Comparison of ENCODE assay signal across 20 cellular contexts in the genomic region with DNA sequence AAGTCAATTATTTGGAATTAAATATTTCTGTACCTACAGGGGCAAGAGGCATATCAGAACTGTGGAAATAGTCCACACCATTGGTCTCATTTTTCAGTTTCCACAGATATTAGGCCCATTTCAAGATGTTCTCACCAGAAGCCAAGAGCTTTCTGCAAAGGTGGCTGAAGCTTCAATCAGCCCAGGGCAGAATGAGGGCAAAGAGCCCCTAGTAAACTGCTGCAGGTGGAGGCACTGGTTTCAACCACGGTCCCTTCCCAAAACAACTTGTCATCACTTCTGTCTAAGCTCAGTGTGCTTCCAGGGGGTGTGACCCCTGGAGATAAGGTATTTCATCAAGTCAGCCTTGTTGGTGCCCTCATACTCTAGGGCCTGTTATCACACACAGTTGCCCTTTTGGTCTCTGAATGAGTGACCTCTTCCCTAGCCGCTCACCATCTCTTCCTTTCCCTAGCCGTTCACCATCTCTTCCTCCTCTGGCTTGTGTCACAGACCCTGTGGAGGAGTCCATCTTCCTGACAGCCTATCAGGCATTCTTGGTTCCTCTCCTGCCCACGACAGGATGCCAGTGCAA. TPM values are rescaled to one million over a fixed set of nuclear protein-coding genes. Genes with fewer than 3 reads are reported as not detected.
DNase-seq lines count a peak whose midpoint lies in the region; ATAC-seq and TF ChIP-seq lines count a peak whose summit lies in the region.
"Had no signal": no experiment of that assay in that cellular context is flagged by ENCODE, and none has a peak within 500 bp of the region (broad histone marks: within the 10 kb centered on the region; RNA-seq: fewer than 3 reads in every experiment).

No MANE protein-coding gene starts in this region.

- H3K9me3 ChIP-seq in cardiac muscle cell (ENCODE audit: low read depth) (no peaks in the 10 kb centered on the region), heart left ventricle (no peaks in the 10 kb centered on the region), ascending aorta (no peaks in the 10 kb centered on the region)
- H3K9me3 ChIP-seq: BLaER1, HAP-1, SJSA1 had no signal

- H3K4me1 Mint-ChIP-seq in nephron, result peaks cover 57% of the 10 kb centered on the region
- H3K4me1 Mint-ChIP-seq: CD4-positive, CD25-positive, alpha-beta regulatory T cell had no signal

- H3K4me3 ChIP-seq in cardiac muscle cell, result no peak overlapping the region
- no peak overlapping the region for H3K4me3 ChIP-seq in heart left ventricle
- no peak overlapping the region for H3K4me3 ChIP-seq in ascending aorta
- H3K4me3 ChIP-seq: BLaER1, HAP-1, SJSA1 had no signal

- H3K36me3 ChIP-seq in cardiac muscle cell, result no peaks in the 10 kb centered on the region
- no peaks in the 10 kb centered on the region for H3K36me3 ChIP-seq in heart left ventricle
- H3K36me3 ChIP-seq in ascending aorta, result no peaks in the 10 kb centered on the region
- H3K36me3 ChIP-seq: BLaER1, HAP-1, SJSA1 had no signal

- H3K36me3 Mint-ChIP-seq in nephron (ENCODE audit: low read depth), result peaks cover 35% of the 10 kb centered on the region
- H3K36me3 Mint-ChIP-seq: CD4-positive, CD25-positive, alpha-beta regulatory T cell had no signal

- H3K27me3 ChIP-seq in cardiac muscle cell, result no peaks in the 10 kb centered on the region
- no peaks in the 10 kb centered on the region for H3K27me3 ChIP-seq in heart left ventricle
- H3K27me3 ChIP-seq in ascending aorta, result no peaks in the 10 kb centered on the region
- H3K27me3 ChIP-seq: BLaER1 had no signal

- peak; percentile 21 to 70 (median 34) for ATAC-seq in heart left ventricle
- no peak for ATAC-seq in GM19395 (IDR thresholded peaks at IDR 0.05; ENCODE audit: unreplicated experiment)
- ATAC-seq: PC-3 had no signal

- H3K27me3 Mint-ChIP-seq in nephron (ENCODE audit: low read depth), result no peaks in the 10 kb centered on the region

- no peak overlapping the region for H3K4me3 Mint-ChIP-seq in nephron
- H3K4me3 Mint-ChIP-seq: CD4-positive, CD25-positive, alpha-beta regulatory T cell; HFFc6 had no signal

- H3K27ac ChIP-seq in cardiac muscle cell (peak overlapping the region; percentile 71), heart left ventricle (no peak overlapping the region), ascending aorta (no peak overlapping the region)
- H3K27ac ChIP-seq: BLaER1, SJSA1 had no signal

- intact Hi-C loops in cardiac septum (cut with DNase I) (no loop called here), heart left ventricle (cut with DNase I) (no loop called here), ascending aorta (cut with DNase I) (no loop called here)

- no peaks in the 10 kb centered on the region for H3K9me3 Mint-ChIP-seq in nephron
- H3K9me3 Mint-ChIP-seq: CD4-positive, CD25-positive, alpha-beta regulatory T cell; HFFc6 had no signal

- peak overlapping the region; percentile 32 to 81 (median 39) for H3K27ac Mint-ChIP-seq in nephron
- H3K27ac Mint-ChIP-seq: HFFc6 had no signal

- peak in 1 of 2 donors; percentile 87 for DNase-seq in cardiac muscle cell (ENCODE audit: low read depth in 1 of 2, low spot score in 1 of 2)
- no peak for DNase-seq in cardiac septum (ENCODE audit: low spot score)
- DNase-seq in heart left ventricle, result no peak
- no peak for DNase-seq in ascending aorta (ENCODE audit: low spot score in 2 of 2)
- DNase-seq in stimulated activated CD4-positive, alpha-beta T cell treated with anti-CD3 and anti-CD28 coated beads, Interleukin-4, amount 100 ng/mL, for 1 hour, result no peak
- DNase-seq: CD4-positive, CD25-positive, alpha-beta regulatory T cell; HFFc6; KBM-7; MV-4-11; NCI-H1105; NCI-H1436 treated with DMSO at 0.1 percent for 48 hours; NCI-H187 treated with DMSO at 0.1 percent for 48 hours; NCI-H524; NCI-H748 treated with DMSO at 0.1 percent for 48 hours; PC-3 had no signal

- H3K4me1 ChIP-seq in cardiac muscle cell (ENCODE audit: low read depth) (peaks cover 58% of the 10 kb centered on the region), heart left ventricle (peaks cover 0 to 19% (median 0%) of the 10 kb centered on the region in 12 donors), ascending aorta (no peaks in the 10 kb centered on the region)
- H3K4me1 ChIP-seq: BLaER1, HAP-1, SJSA1 had no signal

- TF ChIP-seq CTCF in cardiac muscle cell (IDR thresholded peaks at IDR 0.05; ENCODE audit: low read depth, low read length), result no peak
- no peak for TF ChIP-seq CTCF in heart left ventricle (IDR thresholded peaks at IDR 0.05)
- TF ChIP-seq CTCF in nephron (IDR thresholded peaks at IDR 0.05; ENCODE audit: unreplicated experiment in 3 of 3), result no peak
- TF ChIP-seq CTCF in ascending aorta (IDR thresholded peaks at IDR 0.05), result no peak

- no peak for TF ChIP-seq POLR2A in heart left ventricle (IDR thresholded peaks at IDR 0.05)

- 41 to 51% (median 45%) methylated on average over 4 of the region's 4 CpGs for WGBS in heart left ventricle, 4 donors

RNA-seq across cellular contexts. Expression of a gene that starts 21.2 kb away (rescaled TPM):
- total RNA-seq in cardiac muscle cell (23.1 and 110 TPM in 2 replicates), cardiac septum (4.3 TPM), heart left ventricle (10 to 100 TPM in 1 of 9 donors, 1 to 10 TPM in 8; 3.5 to 11.3 (median 6.2) TPM), ascending aorta (3.4 TPM)
- polyA plus RNA-seq in cardiac muscle cell (7.4 and 26.5 TPM in 2 replicates), heart left ventricle (1 to 10 TPM; 1.4 to 2.4 TPM)
- total RNA-seq: CD4-positive, CD25-positive, alpha-beta regulatory T cell; SJSA1 had no signal
- polyA plus RNA-seq: CD4-positive, CD25-positive, alpha-beta regulatory T cell had no signal

RNA-seq across cellular contexts. Expression of a gene that starts 55.8 kb away (rescaled TPM):
- 2.5 and 6.4 TPM in 2 replicates for total RNA-seq in cardiac muscle cell
- 7.0 and 12.2 TPM in 2 replicates for polyA plus RNA-seq in cardiac muscle cell
- 0.57 TPM for total RNA-seq in cardiac septum
- total RNA-seq in heart left ventricle, result 1 to 10 TPM in 1 of 9 donors, under 1 TPM in 4, not detected in 4; 0.47 to 1.5 (median 0.71) TPM
- under 1 TPM; 0.29 to 0.76 TPM for polyA plus RNA-seq in heart left ventricle
- total RNA-seq in ascending aorta, result not detected
- total RNA-seq: CD4-positive, CD25-positive, alpha-beta regulatory T cell had no signal
